1 cellular context compared by ENCODE assay signal in genomic region chrX:46572295-46572936, GRCh38.
TF ChIP-seq lines count a peak whose summit lies in the region.

No MANE protein-coding gene starts in this region.

TF ChIP-seq in GM12878, 131 proteins besides CTCF, POLR2A, EP300 and RAD21 (continued from another document):
- TF ChIP-seq PRDM15 (CRISPR knock-in tag; IDR thresholded peaks at IDR 0.05): no peak
- TF ChIP-seq ZNF592 (IDR thresholded peaks at IDR 0.05): no peak
- TF ChIP-seq SMAD5 (IDR thresholded peaks at IDR 0.05; ENCODE audit: low read depth): no peak
- TF ChIP-seq POLR2AphosphoS5 (IDR thresholded peaks at IDR 0.05; ENCODE audit: low read length): no peak
- 0 out of 2 replicates have a peak, but pooled peaks have one; percentile 21 for TF ChIP-seq SMARCA5 (IDR thresholded peaks at IDR 0.05)
- no peak for TF ChIP-seq MYC (IDR thresholded peaks at IDR 0.05; ENCODE audit: insufficient read depth, insufficient read length, insufficient replicate concordance, low read length, severe bottlenecking)
- no peak for TF ChIP-seq ASH2L (IDR thresholded peaks at IDR 0.05; ENCODE audit: borderline replicate concordance, low read depth)
- 0 out of 2 replicates have a peak, but pooled peaks have one; percentile 49 for TF ChIP-seq ZNF217 (IDR thresholded peaks at IDR 0.05)
- no peak for TF ChIP-seq BACH1 (IDR thresholded peaks at IDR 0.05; ENCODE audit: borderline replicate concordance)
- no peak for TF ChIP-seq ATF2 (IDR thresholded peaks at IDR 0.05; ENCODE audit: low read length)
- TF ChIP-seq SMC3 (IDR thresholded peaks at IDR 0.05; ENCODE audit: borderline replicate concordance, low read length): peak; percentile 14; the same call in 1 of the 2 replicates
- TF ChIP-seq ATF7 (IDR thresholded peaks at IDR 0.05; ENCODE audit: low read depth): peak; percentile 57; the same call in 1 of the 2 replicates
- no peak for TF ChIP-seq ATF3 (IDR thresholded peaks at IDR 0.05; ENCODE audit: borderline replicate concordance, extremely low read depth, low read depth, low read length)
- TF ChIP-seq CEBPZ (IDR thresholded peaks at IDR 0.05; ENCODE audit: low read depth, low read length): no peak
- peak; percentile 78 to 80 for TF ChIP-seq IKZF2 (IDR thresholded peaks at IDR 0.05)
- no peak; the same call in 1 of the 2 replicates for TF ChIP-seq EED (IDR thresholded peaks at IDR 0.05; ENCODE audit: low read depth)
- TF ChIP-seq ETV6 (conservative IDR thresholded peaks at IDR 0.05 in 1 of 2, IDR thresholded peaks at IDR 0.05 in 1 of 2; ENCODE audit: borderline replicate concordance in 1 of 2, low read depth in 1 of 2): 0 out of 4 replicates have a peak, but pooled peaks of 1 of the 2 experiments have one; percentile 37
- TF ChIP-seq E2F4 (IDR thresholded peaks at IDR 0.05; ENCODE audit: low read depth, low read length): no peak
- TF ChIP-seq DPF2 (IDR thresholded peaks at IDR 0.05): 0 out of 2 replicates have a peak, but pooled peaks have one; percentile 41
- no peak for TF ChIP-seq MLLT1 (IDR thresholded peaks at IDR 0.05)
- TF ChIP-seq MEF2B (IDR thresholded peaks at IDR 0.05; ENCODE audit: partially characterized antibody, poor library complexity, severe bottlenecking): peak; percentile 40
- TF ChIP-seq SUPT20H (IDR thresholded peaks at IDR 0.05; ENCODE audit: borderline replicate concordance, control insufficient read depth, low read depth, low read length): no peak
- peak; percentile 40 for TF ChIP-seq SKIL (IDR thresholded peaks at IDR 0.05; ENCODE audit: low read depth, poor library complexity, severe bottlenecking)
- no peak for TF ChIP-seq ZBTB33 (IDR thresholded peaks at IDR 0.05)
- 0 out of 2 replicates have a peak, but pooled peaks have one; percentile 26 for TF ChIP-seq MXI1 (IDR thresholded peaks at IDR 0.05; ENCODE audit: low read depth, low read length)
- TF ChIP-seq IKZF1 (conservative IDR thresholded peaks at IDR 0.05): peak; percentile 63
- TF ChIP-seq LARP7 (IDR thresholded peaks at IDR 0.05): no peak
- TF ChIP-seq BRCA1 (IDR thresholded peaks at IDR 0.05; ENCODE audit: low read depth, low read length): no peak
- TF ChIP-seq NFIC (IDR thresholded peaks at IDR 0.05; ENCODE audit: low read depth, low read length): peak; percentile 64
- TF ChIP-seq BHLHE40 (IDR thresholded peaks at IDR 0.05; ENCODE audit: borderline replicate concordance in 1 of 2, low read depth in 2 of 2, low read length in 1 of 2): peak; percentile 82 to 87
- peak; percentile 80 for TF ChIP-seq MTA2 (IDR thresholded peaks at IDR 0.05; ENCODE audit: low read depth)
- peak; percentile 61; the same call in 1 of the 2 replicates for TF ChIP-seq NBN (IDR thresholded peaks at IDR 0.05)
- peak; percentile 92 for TF ChIP-seq SPI1 (IDR thresholded peaks at IDR 0.05; ENCODE audit: borderline replicate concordance, insufficient read depth, low read depth, low read length)
- no peak for TF ChIP-seq YY1 (IDR thresholded peaks at IDR 0.05; ENCODE audit: low read depth, low read length)
